Comparison of ENCODE assay signal across 16 cellular contexts in genomic region chr10:48449501-48450232, GRCh38.
DNase-seq lines count a peak whose midpoint lies in the region; ATAC-seq, FAIRE-seq and TF ChIP-seq lines count a peak whose summit lies in the region.
"Had no signal": no experiment of that assay in that cellular context is flagged by ENCODE, and none has a peak within 500 bp of the region (broad histone marks: within the 10 kb centered on the region; RNA-seq: fewer than 3 reads in every experiment).

No MANE protein-coding gene starts in this region.

- no peak for ATAC-seq in GM19463 (IDR thresholded peaks at IDR 0.05; ENCODE audit: unreplicated experiment)
- ATAC-seq: esophagus mucosa had no signal

- H3K4me1 ChIP-seq in kidney (ENCODE audit: control insufficient read depth in 1 of 2, insufficient read depth in 1 of 2, low read depth in 1 of 2, low read length in 2 of 2) (no peaks in the 10 kb centered on the region), skeletal muscle tissue (ENCODE audit: control insufficient read depth in 3 of 3, insufficient read depth in 3 of 3, low read length in 3 of 3) (peaks cover 0 to 17% (median 7%) of the 10 kb centered on the region in 3 donors)
- H3K4me1 ChIP-seq: HAP-1 had no signal

- H3K4me3 ChIP-seq in kidney (ENCODE audit: low read length in 2 of 2), result no peak overlapping the region
- H3K4me3 ChIP-seq in skeletal muscle tissue (ENCODE audit: low read length in 3 of 3), result peak overlapping the region in 2 of 3 donors; percentile 22 to 43
- H3K4me3 ChIP-seq: HAP-1 had no signal

- DNase-seq in H54 (ENCODE audit: insufficient read length, low spot score), result peak; percentile 5
- DNase-seq in anterior cingulate cortex (lab: John Stamatoyannopoulos, UW), result peak in 45 of 58 donors; percentile 28 to 79 (median 54)
- DNase-seq in kidney, result peak; percentile 57
- DNase-seq in mucosa of gallbladder (ENCODE audit: low spot score), result no peak
- DNase-seq in NCI-H187 treated with DMSO at 0.1 percent for 48 hours (lab: John Stamatoyannopoulos, UW), result no peak
- DNase-seq: activated CD4-positive, alpha-beta T cell treated with anti-CD3 and anti-CD28 coated beads, Interleukin-2, amount 10 ng/mL, durations not matched to agents 24 days and 14 days; DMS53; NCI-H1105; NCI-H226; occipital lobe; SHP77 treated with DMSO at 0.1 percent for 48 hours had no signal

- FAIRE-seq in H54 (lab: Jason Lieb, UNC) (no peak), kidney (lab: Jason Lieb, UNC) (no peak)

- no peak for TF ChIP-seq POLR2A in H54 (IDR thresholded peaks at IDR 0.05; ENCODE audit: low read depth, low read length)

- intact Hi-C loops in kidney (cut with DNase I), result no loop called here

- no peak overlapping the region for H3K9ac ChIP-seq in kidney (ENCODE audit: low read length in 2 of 2)
- peak overlapping the region in 1 of 3 donors; percentile 33 for H3K9ac ChIP-seq in skeletal muscle tissue (ENCODE audit: low read depth in 1 of 3, low read length in 3 of 3)

- H3K27me3 ChIP-seq in skeletal muscle tissue (ENCODE audit: control insufficient read depth in 3 of 3, insufficient read depth in 3 of 3, low read length in 3 of 3), result peaks cover 0 to 14% (median 3%) of the 10 kb centered on the region in 3 donors

- H3K36me3 ChIP-seq in kidney (ENCODE audit: control insufficient read depth in 1 of 2, insufficient read depth in 2 of 2, low read length in 2 of 2) (no peaks in the 10 kb centered on the region), skeletal muscle tissue (ENCODE audit: control insufficient read depth in 3 of 3, insufficient read depth in 3 of 3, low read length in 3 of 3) (no peaks in the 10 kb centered on the region)
- H3K36me3 ChIP-seq: HAP-1 had no signal

- H3K27ac ChIP-seq in kidney (ENCODE audit: low read depth in 2 of 2, low read length in 2 of 2), result no peak overlapping the region
- H3K27ac ChIP-seq in skeletal muscle tissue (ENCODE audit: low read depth, low read length), result no peak overlapping the region
- H3K27ac ChIP-seq: C4-2B had no signal

- no peaks in the 10 kb centered on the region for H3K9me3 ChIP-seq in kidney (ENCODE audit: control insufficient read depth in 1 of 2, low read length in 2 of 2)
- H3K9me3 ChIP-seq in skeletal muscle tissue (ENCODE audit: control insufficient read depth in 3 of 3, low read length in 3 of 3), result no peaks in the 10 kb centered on the region
- H3K9me3 ChIP-seq: HAP-1 had no signal

- no peak for TF ChIP-seq CTCF in kidney (IDR thresholded peaks at IDR 0.05; ENCODE audit: borderline replicate concordance, extremely low read depth, insufficient read depth)

Comparison
In these comparisons a context has a peak if more than half of its experiments do, and no peak if none do; other contexts are left out.
1. DNase-seq: peak in H54 (single experiment), anterior cingulate cortex (45 of 58) and kidney (single experiment); none in mucosa of gallbladder (single experiment) and NCI-H187 treated with DMSO at 0.1 percent for 48 hours (single experiment).
2. H3K4me3 ChIP-seq: peak in skeletal muscle tissue (2 of 3); none in kidney (0 of 2).